17 cellular contexts compared by ENCODE assay signal in genomic region chr7:5559586-5559985, GRCh38. TPM values are rescaled to one million over a fixed set of nuclear protein-coding genes. Genes with fewer than 3 reads are reported as not detected.
DNase-seq lines count a peak whose midpoint lies in the region; ATAC-seq and TF ChIP-seq lines count a peak whose summit lies in the region.
"Had no signal": no experiment of that assay in that cellular context is flagged by ENCODE, and none has a peak within 500 bp of the region (broad histone marks: within the 10 kb centered on the region; RNA-seq: fewer than 3 reads in every experiment).

No MANE protein-coding gene starts in this region.

- H3K4me1 ChIP-seq in endodermal cell (ENCODE audit: control insufficient read depth, insufficient read depth, low read length): no peaks in the 10 kb centered on the region

- peak overlapping the region; percentile 71 for H3K4me3 Mint-ChIP-seq in activated T-cell treated with anti-CD3 and anti-CD28 coated beads, Interleukin-2, amount 50 U/mL, for 24 hours
- H3K4me3 Mint-ChIP-seq in endodermal cell (no peak overlapping the region), immature natural killer cell (no peak overlapping the region)
- peak overlapping the region; percentile 70 for H3K4me3 Mint-ChIP-seq in stimulated activated effector memory CD8-positive, alpha-beta T cell treated with anti-CD3 and anti-CD28 coated beads, Interleukin-12 subunit alpha, Interleukin-12 subunit beta, amount 100 ng/mL, for 72 hours

- H3K27me3 ChIP-seq in H7 (ENCODE audit: control insufficient read depth, insufficient read depth, low read length): no peaks in the 10 kb centered on the region
- H3K27me3 ChIP-seq in endodermal cell (ENCODE audit: control insufficient read depth, insufficient read depth, low read length, poor library complexity, severe bottlenecking): no peaks in the 10 kb centered on the region
- H3K27me3 ChIP-seq: ascending aorta, heart right ventricle, SJSA1, upper lobe of left lung had no signal

- no peak overlapping the region for H3K27ac Mint-ChIP-seq in activated T-cell treated with anti-CD3 and anti-CD28 coated beads, Interleukin-2, amount 50 U/mL, for 24 hours
- H3K27ac Mint-ChIP-seq in endodermal cell (peak overlapping the region; percentile 82), immature natural killer cell (peak overlapping the region in 1 of 6 donors; percentile 84)
- no peak overlapping the region for H3K27ac Mint-ChIP-seq in stimulated activated effector memory CD8-positive, alpha-beta T cell treated with anti-CD3 and anti-CD28 coated beads, Interleukin-12 subunit alpha, Interleukin-12 subunit beta, amount 100 ng/mL, for 72 hours
- H3K27ac Mint-ChIP-seq: activated naive CD4-positive, alpha-beta T cell treated with anti-CD3 and anti-CD28 coated beads, Interleukin-2, amount 10 ng/mL, durations not matched to agents 7 days and 5 days had no signal

- peaks cover 52% of the 10 kb centered on the region for H3K4me1 Mint-ChIP-seq in activated T-cell treated with anti-CD3 and anti-CD28 coated beads, Interleukin-2, amount 50 U/mL, for 24 hours (ENCODE audit: low read depth)
- H3K4me1 Mint-ChIP-seq in endodermal cell: peaks cover 15% of the 10 kb centered on the region
- H3K4me1 Mint-ChIP-seq in stimulated activated effector memory CD8-positive, alpha-beta T cell treated with anti-CD3 and anti-CD28 coated beads, Interleukin-12 subunit alpha, Interleukin-12 subunit beta, amount 100 ng/mL, for 72 hours: peaks cover 51% of the 10 kb centered on the region
- H3K4me1 Mint-ChIP-seq in immature natural killer cell: peaks cover 42 to 48% of the 10 kb centered on the region in 2 donors

- intact Hi-C loops in posterior vena cava (cut with DNase I): no loop called here

- H3K4me3 ChIP-seq in H7 (ENCODE audit: insufficient read depth, low read depth, low read length) (no peak overlapping the region), endodermal cell (ENCODE audit: low read length) (no peak overlapping the region)
- H3K4me3 ChIP-seq: PC-9, SJSA1, smooth muscle cell, upper lobe of left lung had no signal

- no peaks in the 10 kb centered on the region for H3K36me3 Mint-ChIP-seq in activated T-cell treated with anti-CD3 and anti-CD28 coated beads, Interleukin-2, amount 50 U/mL, for 24 hours (ENCODE audit: low read depth)
- H3K36me3 Mint-ChIP-seq in endodermal cell (ENCODE audit: low read depth) (no peaks in the 10 kb centered on the region), immature natural killer cell (no peaks in the 10 kb centered on the region)
- H3K36me3 Mint-ChIP-seq in stimulated activated effector memory CD8-positive, alpha-beta T cell treated with anti-CD3 and anti-CD28 coated beads, Interleukin-12 subunit alpha, Interleukin-12 subunit beta, amount 100 ng/mL, for 72 hours: no peaks in the 10 kb centered on the region
- H3K36me3 Mint-ChIP-seq: activated naive CD4-positive, alpha-beta T cell treated with anti-CD3 and anti-CD28 coated beads, Interleukin-2, amount 10 ng/mL, durations not matched to agents 7 days and 5 days had no signal

- no peaks in the 10 kb centered on the region for H3K9me3 ChIP-seq in endodermal cell (ENCODE audit: control insufficient read depth, low read length)
- H3K9me3 ChIP-seq: ascending aorta, heart right ventricle, SJSA1, upper lobe of left lung had no signal

- no peak overlapping the region for H3K9ac ChIP-seq in endodermal cell (ENCODE audit: extremely low read depth, low read length, poor library complexity, severe bottlenecking)

- no peaks in the 10 kb centered on the region for H3K9me3 Mint-ChIP-seq in activated T-cell treated with anti-CD3 and anti-CD28 coated beads, Interleukin-2, amount 50 U/mL, for 24 hours
- H3K9me3 Mint-ChIP-seq in endodermal cell: no peaks in the 10 kb centered on the region
- no peaks in the 10 kb centered on the region for H3K9me3 Mint-ChIP-seq in stimulated activated effector memory CD8-positive, alpha-beta T cell treated with anti-CD3 and anti-CD28 coated beads, Interleukin-12 subunit alpha, Interleukin-12 subunit beta, amount 100 ng/mL, for 72 hours
- H3K9me3 Mint-ChIP-seq in immature natural killer cell: no peaks in the 10 kb centered on the region
- H3K9me3 Mint-ChIP-seq: activated naive CD4-positive, alpha-beta T cell treated with anti-CD3 and anti-CD28 coated beads, Interleukin-2, amount 10 ng/mL, durations not matched to agents 7 days and 5 days had no signal

- DNase-seq in activated T-cell treated with anti-CD3 and anti-CD28 coated beads, Interleukin-2, amount 50 U/mL, for 24 hours: no peak
- DNase-seq in activated T-cell treated with anti-CD3 and anti-CD28 coated beads for 4 hours (no peak), H7 (peak; percentile 18), endodermal cell (no peak), HuH-7 (ENCODE audit: low spot score) (no peak), posterior vena cava (ENCODE audit: low spot score) (no peak), immature natural killer cell (no peak)
- DNase-seq in stimulated activated effector memory CD8-positive, alpha-beta T cell treated with anti-CD3 and anti-CD28 coated beads, Interleukin-12 subunit alpha, Interleukin-12 subunit beta, amount 100 ng/mL, for 72 hours (ENCODE audit: low spot score in 2 of 2): no peak

- no peak overlapping the region for H3K27ac ChIP-seq in endodermal cell (ENCODE audit: low read depth, low read length)
- H3K27ac ChIP-seq: C4-2B, HL-60, PC-9, SJSA1 had no signal

- H3K36me3 ChIP-seq in H7 (replicated peaks; ENCODE audit: control insufficient read depth, insufficient read depth, low read length): no peaks in the 10 kb centered on the region
- H3K36me3 ChIP-seq in endodermal cell (ENCODE audit: control insufficient read depth, insufficient read depth, low read length): no peaks in the 10 kb centered on the region
- H3K36me3 ChIP-seq: ascending aorta, heart right ventricle, upper lobe of left lung had no signal

- no peak for TF ChIP-seq CTCF in endodermal cell (conservative IDR thresholded peaks at IDR 0.05)

- peaks cover 12% of the 10 kb centered on the region for H3K27me3 Mint-ChIP-seq in activated T-cell treated with anti-CD3 and anti-CD28 coated beads, Interleukin-2, amount 50 U/mL, for 24 hours
- H3K27me3 Mint-ChIP-seq in endodermal cell (ENCODE audit: insufficient read depth) (no peaks in the 10 kb centered on the region), immature natural killer cell (ENCODE audit: low read depth in 3 of 3) (peaks cover 6 to 15% (median 7%) of the 10 kb centered on the region in 3 donors)

- no peak for ATAC-seq in stimulated activated effector memory CD8-positive, alpha-beta T cell treated with anti-CD3 and anti-CD28 coated beads, Interleukin-12 subunit alpha, Interleukin-12 subunit beta, amount 100 ng/mL, for 72 hours

- 94 to 100% methylated on average over 9 to 15 of the region's 15 CpGs for WGBS in endodermal cell (ENCODE audit: insufficient coverage in 1 of 2, insufficient read length in 1 of 2), 2 experiments

RNA-seq across cellular contexts. Expression of gene ACTB, which starts 29.2 kb away (rescaled TPM):
- total RNA-seq in H7 (2014; rRNA removed; shearing (Covaris generic)): 5,240 and 5,611 TPM in 2 replicates
- total RNA-seq in endodermal cell: 1,000 to 10,000 TPM; 4,550 to 5,347 TPM
- polyA plus RNA-seq in endodermal cell (2013, experiment 1 of 2): 3,804 TPM
- 3,713 TPM for polyA plus RNA-seq in endodermal cell (2013, experiment 2 of 2)
- total RNA-seq in posterior vena cava: over 10,000 TPM in 1 of 2 donors, 1,000 to 10,000 TPM in 1; 9,373 to 10,305 TPM
- over 10,000 TPM; 14,703 to 30,361 (median 21,806) TPM for polyA plus RNA-seq in immature natural killer cell

RNA-seq across cellular contexts. Expression of gene FSCN1, which starts 33.0 kb away (rescaled TPM):
- 725 and 892 TPM in 2 replicates for total RNA-seq in H7 (2014; rRNA removed; shearing (Covaris generic))
- total RNA-seq in endodermal cell (100 to 1,000 TPM; 691 to 720 TPM), posterior vena cava (10 to 100 TPM; 40.4 to 63.0 TPM)
- polyA plus RNA-seq in endodermal cell (2013, experiment 1 of 2): 358 TPM
- 364 TPM for polyA plus RNA-seq in endodermal cell (2013, experiment 2 of 2)
- under 1 TPM in 1 of 3 donors, not detected in 2; 0.22 TPM for polyA plus RNA-seq in immature natural killer cell

RNA-seq across cellular contexts. Expression of gene FBXL18, which starts 46.0 kb away (rescaled TPM):
- 8.2 and 8.3 TPM in 2 replicates for total RNA-seq in H7 (2014; rRNA removed; shearing (Covaris generic))
- 10 to 100 TPM; 13.4 to 15.5 TPM for total RNA-seq in endodermal cell
- polyA plus RNA-seq in endodermal cell (2013, experiment 1 of 2): 7.1 TPM
- 5.4 TPM for polyA plus RNA-seq in endodermal cell (2013, experiment 2 of 2)
- 1 to 10 TPM; 6.9 to 8.0 TPM for total RNA-seq in posterior vena cava
- polyA plus RNA-seq in immature natural killer cell: 1 to 10 TPM in 1 of 3 donors, under 1 TPM in 1, not detected in 1; 0.18 to 2.3 TPM

Comparison
In these comparisons a context has a peak if more than half of its experiments do, and no peak if none do; other contexts are left out.
1. H3K4me3 Mint-ChIP-seq: peak in activated T-cell treated with anti-CD3 and anti-CD28 coated beads, Interleukin-2, amount 50 U/mL, for 24 hours (single experiment) and stimulated activated effector memory CD8-positive, alpha-beta T cell treated with anti-CD3 and anti-CD28 coated beads, Interleukin-12 subunit alpha, Interleukin-12 subunit beta, amount 100 ng/mL, for 72 hours (single experiment); none in endodermal cell (single experiment) and immature natural killer cell (0 of 5).
2. RNA of gene FSCN1, which starts 33.0 kb away (total RNA-seq): 725 to 892 TPM in H7 and 691 to 720 TPM in endodermal cell; 40.4 to 63.0 TPM in posterior vena cava; every median in the first group is over 10 times any median in the second.